Comparison of ENCODE assay signal across 8 cellular contexts in the genomic region with DNA sequence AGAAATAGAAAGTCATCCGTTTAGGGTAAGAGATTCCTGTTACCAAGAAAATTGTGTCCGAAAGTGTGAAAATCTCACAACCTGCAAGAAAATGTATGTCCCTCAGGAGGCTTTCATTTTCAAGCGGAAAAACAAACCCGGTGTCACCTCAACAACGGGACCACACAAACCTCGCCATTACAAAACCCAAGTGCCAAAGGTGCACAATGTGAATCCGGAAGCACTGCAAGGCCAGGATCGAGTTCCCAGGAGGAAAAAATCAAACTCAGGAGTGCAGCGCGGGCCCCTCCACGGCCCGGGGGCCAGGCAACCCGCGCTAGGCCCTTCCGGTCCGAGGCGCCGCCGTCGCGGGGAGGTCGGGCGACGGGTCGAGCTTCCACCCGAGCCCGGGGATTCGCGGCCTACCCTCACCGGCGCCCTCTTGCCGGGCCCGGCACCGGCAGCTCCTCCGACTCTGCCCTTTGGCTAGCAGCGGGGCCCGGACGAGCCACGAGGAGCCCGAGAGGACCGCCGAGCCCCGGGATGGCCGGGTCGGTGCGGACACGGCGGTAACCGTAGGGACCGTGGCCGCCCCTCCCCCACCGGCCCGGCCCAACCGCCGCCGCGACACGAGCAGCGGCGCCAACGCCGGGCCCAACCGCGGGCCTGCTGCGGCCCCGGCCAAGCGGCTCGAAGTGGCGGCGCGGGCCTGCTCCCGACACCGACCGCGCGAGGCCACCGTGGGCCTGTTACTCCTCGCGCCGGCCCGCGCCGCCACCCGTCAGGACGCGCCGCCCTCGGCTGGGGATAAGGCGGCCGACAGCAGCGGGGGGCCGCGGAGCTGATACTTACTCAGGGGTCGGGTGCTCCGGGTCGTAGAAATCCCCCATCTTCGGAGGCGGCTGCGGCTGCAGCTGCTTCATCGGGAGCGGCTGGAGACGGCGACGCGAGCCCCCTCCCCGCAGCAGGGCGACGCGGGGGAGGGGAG. TPM values are rescaled to one million over a fixed set of nuclear protein-coding genes. Genes with fewer than 3 reads are reported as not detected.
A peak's percentile ranks its signal among the peaks of the same experiment; 100 is the strongest.
DNase-seq lines count a peak whose midpoint lies in the region; ATAC-seq lines count a peak whose summit lies in the region.

No MANE protein-coding gene starts in this region.

- peak; percentile 2 for DNase-seq in NCI-H146 treated with DMSO at 0.1 percent for 48 hours (lab: John Stamatoyannopoulos, UW; ENCODE audit: unreplicated experiment)
- DNase-seq in activated CD8-positive, alpha-beta memory T cell treated with anti-CD3 and anti-CD28 coated beads for 24 hours = peak; percentile 87
- DNase-seq in effector memory CD8-positive, alpha-beta T cell = peak; percentile 45 to 68 (median 54)
- peak; percentile 90 for DNase-seq in mesenteric fat pad (ENCODE audit: low spot score)
- peak; percentile 43 for DNase-seq in stimulated activated CD8-positive, alpha-beta memory T cell treated with anti-CD3 and anti-CD28 coated beads, Interleukin-12 subunit alpha, Interleukin-12 subunit beta, amount 100 ng/mL, for 4 hours (ENCODE audit: low read depth)
- no peak for DNase-seq in cortex of kidney (lab: John Stamatoyannopoulos, UW)

- H3K27me3 Mint-ChIP-seq in effector memory CD8-positive, alpha-beta T cell = no peaks in the 10 kb centered on the region

- H3K27ac Mint-ChIP-seq in effector memory CD8-positive, alpha-beta T cell = peak overlapping the region; percentile 95 to 98

- peak overlapping the region; percentile 84 to 96 for H3K4me3 Mint-ChIP-seq in effector memory CD8-positive, alpha-beta T cell

- peak; percentile 32 for ATAC-seq in GM18502 (IDR thresholded peaks at IDR 0.05; ENCODE audit: poor library complexity, unreplicated experiment)
- ATAC-seq in HG02588 (IDR thresholded peaks at IDR 0.05; ENCODE audit: unreplicated experiment) = peak; percentile 26
- peak; percentile 31 for ATAC-seq in effector memory CD8-positive, alpha-beta T cell (replicated peaks)

- peaks cover 32% of the 10 kb centered on the region for H3K36me3 Mint-ChIP-seq in effector memory CD8-positive, alpha-beta T cell (ENCODE audit: insufficient read depth)

- no peaks in the 10 kb centered on the region for H3K9me3 Mint-ChIP-seq in effector memory CD8-positive, alpha-beta T cell

- peaks cover 31 to 54% of the 10 kb centered on the region in 2 donors for H3K4me1 Mint-ChIP-seq in effector memory CD8-positive, alpha-beta T cell (ENCODE audit: low read depth in 2 of 2)

RNA-seq across cellular contexts. Expression of gene SETD2, which starts 0.6 kb away (rescaled TPM):
- total RNA-seq in mesenteric fat pad = 46.6 TPM
